In genomic region chr11:70202898-70203748, GRCh38 we compare ENCODE assay signal across 1 cellular context.
A peak's percentile ranks its signal among the peaks of the same experiment; 100 is the strongest.
TF ChIP-seq lines count a peak whose summit lies in the region.

TSS of gene FADD (plus strand) at chr11:70203296. CDS start at chr11:70203460, 164 bp downstream.

TF ChIP-seq in K562, 482 proteins besides CTCF, POLR2A, EP300 and RAD21 (continued from another document and continues in another):
- TF ChIP-seq ARID3A (IDR thresholded peaks at IDR 0.05; ENCODE audit: borderline replicate concordance, low read depth, low read length) = no peak
- no peak for TF ChIP-seq NR2F6 (CRISPR knock-in tag; IDR thresholded peaks at IDR 0.05)
- TF ChIP-seq ZSCAN32 (CRISPR knock-in tag; IDR thresholded peaks at IDR 0.05) = no peak
- TF ChIP-seq NRF1 (conservative IDR thresholded peaks at IDR 0.05 in 1 of 2, IDR thresholded peaks at IDR 0.05 in 1 of 2) = peak; percentile 99
- no peak for TF ChIP-seq MYBL2 (IDR thresholded peaks at IDR 0.05; ENCODE audit: low read depth)
- TF ChIP-seq MYBL2 (CRISPR knock-in tag; IDR thresholded peaks at IDR 0.05; ENCODE audit: borderline replicate concordance) = no peak
- no peak for TF ChIP-seq PRDM10 (IDR thresholded peaks at IDR 0.05; ENCODE audit: partially characterized antibody)
- peak; percentile 19 to 24; a peak in 1 of 4 replicates for TF ChIP-seq SIN3A (IDR thresholded peaks at IDR 0.05; ENCODE audit: borderline replicate concordance in 2 of 2, control insufficient read depth in 1 of 2, low read depth in 2 of 2, low read length in 2 of 2)
- peak; percentile 68; the same call in 1 of the 2 replicates for TF ChIP-seq L3MBTL2 (IDR thresholded peaks at IDR 0.05)
- TF ChIP-seq ZBTB40 (IDR thresholded peaks at IDR 0.05) = 0 out of 2 replicates have a peak, but pooled peaks have one; percentile 13
- TF ChIP-seq ZBTB40 (CRISPR knock-in tag; IDR thresholded peaks at IDR 0.05) = no peak
- peak; percentile 13 for TF ChIP-seq HNRNPLL (IDR thresholded peaks at IDR 0.05; ENCODE audit: low read depth, low read length, poor library complexity, severe bottlenecking)
- peak in 1 of 3 experiments; percentile 66; a peak in 2 of 6 replicates for TF ChIP-seq ZBTB11 (CRISPR knock-in tag; IDR thresholded peaks at IDR 0.05)
- TF ChIP-seq GABPA (tag; conservative IDR thresholded peaks at IDR 0.05; ENCODE audit: low read depth) = peak; percentile 73
- TF ChIP-seq ATF1 (CRISPR knock-in tag; IDR thresholded peaks at IDR 0.05) = no peak
- no peak; the same call in 1 of the 2 replicates for TF ChIP-seq ATF1 (tag; IDR thresholded peaks at IDR 0.05)
- TF ChIP-seq GTF2A2 (tag; IDR thresholded peaks at IDR 0.05) = 0 out of 2 replicates have a peak, but pooled peaks have one; percentile 24
- 0 out of 4 replicates have a peak, but pooled peaks have one; percentile 25 to 41 for TF ChIP-seq RCOR1 (IDR thresholded peaks at IDR 0.05; ENCODE audit: borderline replicate concordance in 1 of 2, low read depth in 2 of 2, low read length in 2 of 2)
- 0 out of 2 replicates have a peak, but pooled peaks have one; percentile 56 for TF ChIP-seq ZNF282 (CRISPR knock-in tag; IDR thresholded peaks at IDR 0.05)
- peak; percentile 73 for TF ChIP-seq GABPB1 (CRISPR knock-in tag; IDR thresholded peaks at IDR 0.05)
- 0 out of 2 replicates have a peak, but pooled peaks have one; percentile 7 for TF ChIP-seq DEAF1 (CRISPR knock-in tag; IDR thresholded peaks at IDR 0.05)
- peak; percentile 56; the same call in 1 of the 2 replicates for TF ChIP-seq EP400 (IDR thresholded peaks at IDR 0.05)
- TF ChIP-seq ELF4 (CRISPR knock-in tag; IDR thresholded peaks at IDR 0.05) = 0 out of 2 replicates have a peak, but pooled peaks have one; percentile 54
- TF ChIP-seq ETV1 (tag; conservative IDR thresholded peaks at IDR 0.05; ENCODE audit: low read depth) = peak; percentile 38
- peak; percentile 50; the same call in 1 of the 2 replicates for TF ChIP-seq SP1 (CRISPR knock-in tag; IDR thresholded peaks at IDR 0.05)
- no peak for TF ChIP-seq KLF16 (IDR thresholded peaks at IDR 0.05)
- TF ChIP-seq NCOA2 (IDR thresholded peaks at IDR 0.05; ENCODE audit: partially characterized antibody in 2 of 2) = no peak
- TF ChIP-seq RB1 (IDR thresholded peaks at IDR 0.05; ENCODE audit: low read depth) = 0 out of 2 replicates have a peak, but pooled peaks have one; percentile 16
- TF ChIP-seq DMBX1 (CRISPR knock-in tag; IDR thresholded peaks at IDR 0.05; ENCODE audit: borderline replicate concordance) = 0 out of 2 replicates have a peak, but pooled peaks have one; percentile 10
- peak; percentile 73; the same call in 1 of the 2 replicates for TF ChIP-seq ARID4B (CRISPR knock-in tag; IDR thresholded peaks at IDR 0.05)
- no peak for TF ChIP-seq RFX1 (IDR thresholded peaks at IDR 0.05)
